ENCODE assay signal across 18 cellular contexts in genomic region chr5:72991394-72991793, GRCh38.
"Had no signal": no experiment of that assay in that cellular context is flagged by ENCODE, and none has a peak within 500 bp of the region (broad histone marks: within the 10 kb centered on the region; RNA-seq: fewer than 3 reads in every experiment).

No MANE protein-coding gene starts in this region.

- H3K9me3 Mint-ChIP-seq: immature natural killer cell had no signal

- FAIRE-seq: endometrium had no signal

- H3K4me3 Mint-ChIP-seq: activated CD8-positive, alpha-beta memory T cell treated with anti-CD3 and anti-CD28 coated beads, Interleukin-2, amount 10 ng/mL, durations not matched to agents 7 days and 5 days; activated naive CD8-positive, alpha-beta T cell treated with anti-CD3 and anti-CD28 coated beads, Interleukin-2, amount 10 ng/mL, durations not matched to agents 7 days and 5 days; immature natural killer cell had no signal

- H3K27ac Mint-ChIP-seq: activated CD8-positive, alpha-beta memory T cell treated with anti-CD3 and anti-CD28 coated beads, Interleukin-2, amount 10 ng/mL, durations not matched to agents 7 days and 5 days; activated naive CD8-positive, alpha-beta T cell treated with anti-CD3 and anti-CD28 coated beads, Interleukin-2, amount 10 ng/mL, durations not matched to agents 7 days and 5 days had no signal

- ATAC-seq: activated CD8-positive, alpha-beta memory T cell treated with anti-CD3 and anti-CD28 coated beads, Interleukin-2, amount 10 ng/mL, durations not matched to agents 7 days and 5 days; heart right ventricle had no signal

- DNase-seq: activated CD4-positive, alpha-beta T cell treated with anti-CD3 and anti-CD28 coated beads, Interleukin-2, amount 50 U/mL, for 4 hours; activated CD8-positive, alpha-beta memory T cell treated with anti-CD3 and anti-CD28 coated beads, Interleukin-2, amount 10 ng/mL, durations not matched to agents 7 days and 5 days; activated naive CD4-positive, alpha-beta T cell; activated naive CD8-positive, alpha-beta T cell treated with anti-CD3 and anti-CD28 coated beads, Interleukin-2, amount 10 ng/mL, durations not matched to agents 7 days and 5 days; anterior cingulate cortex; erythroblast; heart right ventricle; kidney glomerular epithelial cell; left ventricle myocardium inferior; occipital lobe; posterior cingulate gyrus; retina; stimulated activated CD4-positive, alpha-beta T cell treated with anti-CD3 and anti-CD28 coated beads, Interleukin-12 subunit alpha, Interleukin-12 subunit beta, amount 100 ng/mL, for 4 hours; stimulated activated CD4-positive, alpha-beta T cell treated with anti-CD3 and anti-CD28 coated beads, Interleukin-1b, Interleukin-23, amount 100 ng/mL, for 48 hours; stomach; trophoblast cell had no signal
